In genomic region chr2:218396688-218397501, GRCh38 we compare ENCODE assay signal across 8 cellular contexts. TPM values are rescaled to one million over a fixed set of nuclear protein-coding genes. Genes with fewer than 3 reads are reported as not detected.
DNase-seq lines count a peak whose midpoint lies in the region; ATAC-seq and TF ChIP-seq lines count a peak whose summit lies in the region.

No MANE protein-coding gene starts in this region.

- peak; percentile 79 for DNase-seq in AG10803 (ENCODE audit: low read depth)
- DNase-seq in HT1080 (ENCODE audit: low read depth), result peak; percentile 66
- DNase-seq in activated T-helper 1 cell treated with anti-CD3 and anti-CD28 coated beads, Interleukin-12 subunit alpha, Interleukin-12 subunit beta, Interleukin-2, Interleukin-4 antibody, amounts not matched to agents 30 ng/mL and 10 ng/mL and 1 ng/mL, durations not matched to agents 14 hours and 24 hours and 36 hours (ENCODE audit: low spot score), result peak; percentile 69
- peak; percentile 66 for DNase-seq in fibroblast of gingiva (ENCODE audit: low read depth)
- peak; percentile 71 for DNase-seq in natural killer cell
- DNase-seq in tibial artery, result peak; percentile 82 to 92
- DNase-seq in AG20443 (ENCODE audit: low spot score), result no peak

- peak; percentile 2 to 14 (median 6) for ATAC-seq in natural killer cell

- H4K20me1 ChIP-seq in OCI-LY1 (ENCODE audit: insufficient read depth, low read length), result no peaks in the 10 kb centered on the region

- no peaks in the 10 kb centered on the region; the same call in 1 of the 2 replicates for H3F3A ChIP-seq in OCI-LY1 (ENCODE audit: insufficient read depth, low read length)

- TF ChIP-seq CTCF in AG10803 (conservative IDR thresholded peaks at IDR 0.05; ENCODE audit: low read length) (no peak), OCI-LY1 (IDR thresholded peaks at IDR 0.05; ENCODE audit: low read length) (no peak), natural killer cell (IDR thresholded peaks at IDR 0.05) (no peak), tibial artery (IDR thresholded peaks at IDR 0.05) (no peak)

- no peak overlapping the region for H2AFZ ChIP-seq in OCI-LY1 (ENCODE audit: low read length)

- H3K4me1 ChIP-seq in OCI-LY1 (ENCODE audit: insufficient read depth, low read length, severe bottlenecking) (peaks cover 43% of the 10 kb centered on the region), tibial artery (peaks cover 0 to 30% (median 19%) of the 10 kb centered on the region in 4 donors)

- peak overlapping the region; percentile 98 for H3K27ac Mint-ChIP-seq in activated T-helper 1 cell treated with anti-CD3 and anti-CD28 coated beads, Interleukin-12 subunit alpha, Interleukin-12 subunit beta, Interleukin-2, Interleukin-4 antibody, amounts not matched to agents 30 ng/mL and 10 ng/mL and 1 ng/mL, durations not matched to agents 14 hours and 24 hours and 36 hours
- peak overlapping the region; percentile 98 for H3K27ac Mint-ChIP-seq in natural killer cell

- H3K36me3 Mint-ChIP-seq in activated T-helper 1 cell treated with anti-CD3 and anti-CD28 coated beads, Interleukin-12 subunit alpha, Interleukin-12 subunit beta, Interleukin-2, Interleukin-4 antibody, amounts not matched to agents 30 ng/mL and 10 ng/mL and 1 ng/mL, durations not matched to agents 14 hours and 24 hours and 36 hours (ENCODE audit: low read depth), result no peaks in the 10 kb centered on the region
- H3K36me3 Mint-ChIP-seq in natural killer cell, result no peaks in the 10 kb centered on the region

- H3K27me3 ChIP-seq in OCI-LY1 (ENCODE audit: insufficient read depth, low read length) (no peaks in the 10 kb centered on the region; the same call in 1 of the 2 replicates), tibial artery (no peaks in the 10 kb centered on the region)

- peak overlapping the region; percentile 77 for H3K4me2 ChIP-seq in OCI-LY1 (ENCODE audit: low read length)

- H3K27ac ChIP-seq in OCI-LY1 (ENCODE audit: low read depth, low read length, poor library complexity, severe bottlenecking) (peak overlapping the region; percentile 94), tibial artery (peak overlapping the region; percentile 100)

- H3K9me2 ChIP-seq in OCI-LY1 (ENCODE audit: low read depth, low read length), result no peaks in the 10 kb centered on the region

- no peaks in the 10 kb centered on the region for H3K9me3 Mint-ChIP-seq in activated T-helper 1 cell treated with anti-CD3 and anti-CD28 coated beads, Interleukin-12 subunit alpha, Interleukin-12 subunit beta, Interleukin-2, Interleukin-4 antibody, amounts not matched to agents 30 ng/mL and 10 ng/mL and 1 ng/mL, durations not matched to agents 14 hours and 24 hours and 36 hours
- H3K9me3 Mint-ChIP-seq in natural killer cell, result no peaks in the 10 kb centered on the region

- peak overlapping the region; percentile 84 for H3K9ac ChIP-seq in OCI-LY1 (ENCODE audit: low read length)

- H3K9me3 ChIP-seq in OCI-LY1 (ENCODE audit: low read length) (no peaks in the 10 kb centered on the region), tibial artery (no peaks in the 10 kb centered on the region)

- H3K4me3 ChIP-seq in AG10803 (ENCODE audit: low read length) (peak overlapping the region; percentile 89), OCI-LY1 (ENCODE audit: low read depth, low read length, poor library complexity, severe bottlenecking) (peak overlapping the region; percentile 71), tibial artery (peak overlapping the region; percentile 91 to 99)

- peaks cover 3% of the 10 kb centered on the region for H3K27me3 Mint-ChIP-seq in activated T-helper 1 cell treated with anti-CD3 and anti-CD28 coated beads, Interleukin-12 subunit alpha, Interleukin-12 subunit beta, Interleukin-2, Interleukin-4 antibody, amounts not matched to agents 30 ng/mL and 10 ng/mL and 1 ng/mL, durations not matched to agents 14 hours and 24 hours and 36 hours (ENCODE audit: insufficient read depth)
- no peaks in the 10 kb centered on the region for H3K27me3 Mint-ChIP-seq in natural killer cell (ENCODE audit: low read depth in 2 of 2)

- H3K4me3 Mint-ChIP-seq in activated T-helper 1 cell treated with anti-CD3 and anti-CD28 coated beads, Interleukin-12 subunit alpha, Interleukin-12 subunit beta, Interleukin-2, Interleukin-4 antibody, amounts not matched to agents 30 ng/mL and 10 ng/mL and 1 ng/mL, durations not matched to agents 14 hours and 24 hours and 36 hours, result peak overlapping the region; percentile 94
- peak overlapping the region; percentile 94 for H3K4me3 Mint-ChIP-seq in natural killer cell

- no peaks in the 10 kb centered on the region for H3K79me2 ChIP-seq in OCI-LY1 (ENCODE audit: insufficient read depth, low read length)

- intact Hi-C loops in activated T-helper 1 cell treated with anti-CD3 and anti-CD28 coated beads, Interleukin-12 subunit alpha, Interleukin-12 subunit beta, Interleukin-2, Interleukin-4 antibody, amounts not matched to agents 30 ng/mL and 10 ng/mL and 1 ng/mL, durations not matched to agents 14 hours and 24 hours and 36 hours (cut with micrococcal nuclease), result loop anchor here (1.0 to 10.0 kb wide), 14 partner anchors 9 to 990 kb away; partner anchors contain the start of genes AAMP, BCS1L, CNOT9 and CNPPD1
- intact Hi-C loops in natural killer cell (cut with micrococcal nuclease) (loop anchor here (1.0 to 5.0 kb wide), 8 partner anchors 9 to 500 kb away; partner anchors contain the start of genes ARPC2, CNOT9, TMBIM1 and USP37), tibial artery (cut with DNase I; ENCODE audit: low total_unique reads) (loop anchor here (1.0 to 5.0 kb wide), 2 partner anchors 110 to 125 kb away; no protein-coding TSS in a partner anchor)

- peaks cover 40% of the 10 kb centered on the region for H3K4me1 Mint-ChIP-seq in activated T-helper 1 cell treated with anti-CD3 and anti-CD28 coated beads, Interleukin-12 subunit alpha, Interleukin-12 subunit beta, Interleukin-2, Interleukin-4 antibody, amounts not matched to agents 30 ng/mL and 10 ng/mL and 1 ng/mL, durations not matched to agents 14 hours and 24 hours and 36 hours (ENCODE audit: low read depth)
- H3K4me1 Mint-ChIP-seq in natural killer cell, result peaks cover 44 to 66% of the 10 kb centered on the region in 2 donors

- H3K36me3 ChIP-seq in OCI-LY1 (ENCODE audit: insufficient read depth, low read length), result peaks cover under 1% of the 10 kb centered on the region; the same call in 1 of the 2 replicates
- peaks cover 0 to 15% (median 9%) of the 10 kb centered on the region in 3 donors for H3K36me3 ChIP-seq in tibial artery

RNA-seq across cellular contexts. Expression of gene CTDSP1, which starts 2.8 kb away (rescaled TPM):
- total RNA-seq in HT1080 (2014; rRNA removed; shearing (Covaris generic)), result 47.3 and 61.2 TPM in 2 replicates
- 57.3 and 63.9 TPM in 2 replicates for polyA plus RNA-seq in HT1080 (2015; cell fraction: cytosol; rRNA removed)
- polyA plus RNA-seq in HT1080 (2015; cell fraction: nucleus; rRNA removed), result 32.3 and 37.1 TPM in 2 replicates
- total RNA-seq in activated T-helper 1 cell treated with anti-CD3 and anti-CD28 coated beads, Interleukin-12 subunit alpha, Interleukin-12 subunit beta, Interleukin-2, Interleukin-4 antibody, amounts not matched to agents 30 ng/mL and 10 ng/mL and 1 ng/mL, durations not matched to agents 14 hours and 24 hours and 36 hours, result 105 and 106 TPM in 2 replicates
- 100 to 1,000 TPM; 223 to 273 (median 228) TPM for total RNA-seq in natural killer cell

RNA-seq across cellular contexts. Expression of gene SLC11A1, which starts 14.8 kb away (rescaled TPM):
- total RNA-seq in HT1080 (2014; rRNA removed; shearing (Covaris generic)), result 0.03 and 0.08 TPM in 2 replicates
- 0.12 and 0.16 TPM in 2 replicates for polyA plus RNA-seq in HT1080 (2015; cell fraction: cytosol; rRNA removed)
- polyA plus RNA-seq in HT1080 (2015; cell fraction: nucleus; rRNA removed), result 0.02 and 0.14 TPM in 2 replicates
- 0.05 and 0.27 TPM in 2 replicates for total RNA-seq in activated T-helper 1 cell treated with anti-CD3 and anti-CD28 coated beads, Interleukin-12 subunit alpha, Interleukin-12 subunit beta, Interleukin-2, Interleukin-4 antibody, amounts not matched to agents 30 ng/mL and 10 ng/mL and 1 ng/mL, durations not matched to agents 14 hours and 24 hours and 36 hours
- 10 to 100 TPM; 17.9 to 53.5 (median 35.5) TPM for total RNA-seq in natural killer cell

RNA-seq across cellular contexts. Expression of gene VIL1, which starts 22.0 kb away (rescaled TPM):
- total RNA-seq in HT1080 (2014; rRNA removed; shearing (Covaris generic)), result 0.05 TPM in 1 of 2 replicates, not detected in the other
- polyA plus RNA-seq in HT1080 (2015; cell fraction: cytosol; rRNA removed), result not detected in 2 replicates
- 0.08 TPM in 1 of 2 replicates, not detected in the other for polyA plus RNA-seq in HT1080 (2015; cell fraction: nucleus; rRNA removed)
- not detected in 2 replicates for total RNA-seq in activated T-helper 1 cell treated with anti-CD3 and anti-CD28 coated beads, Interleukin-12 subunit alpha, Interleukin-12 subunit beta, Interleukin-2, Interleukin-4 antibody, amounts not matched to agents 30 ng/mL and 10 ng/mL and 1 ng/mL, durations not matched to agents 14 hours and 24 hours and 36 hours
- total RNA-seq in natural killer cell, result 1 to 10 TPM; 1.5 to 1.8 (median 1.6) TPM

RNA-seq across cellular contexts. Expression of gene CATIP, which starts 40.2 kb away (rescaled TPM):
- total RNA-seq in HT1080 (2014; rRNA removed; shearing (Covaris generic)), result not detected in 2 replicates
- not detected in 2 replicates for polyA plus RNA-seq in HT1080 (2015; cell fraction: cytosol; rRNA removed)
- polyA plus RNA-seq in HT1080 (2015; cell fraction: nucleus; rRNA removed), result not detected in 2 replicates
- total RNA-seq in activated T-helper 1 cell treated with anti-CD3 and anti-CD28 coated beads, Interleukin-12 subunit alpha, Interleukin-12 subunit beta, Interleukin-2, Interleukin-4 antibody, amounts not matched to agents 30 ng/mL and 10 ng/mL and 1 ng/mL, durations not matched to agents 14 hours and 24 hours and 36 hours, result not detected in 2 replicates
- total RNA-seq in natural killer cell, result under 1 TPM in 1 of 3 donors, not detected in 2; 0.26 TPM

Comparison
In these comparisons a context has a peak if more than half of its experiments do, and no peak if none do; other contexts are left out.
1. RNA of gene SLC11A1, which starts 14.8 kb away (total RNA-seq): 17.9 to 53.5 TPM in natural killer cell; 0.03 to 0.08 TPM in HT1080 and 0.05 to 0.27 TPM in activated T-helper 1 cell treated with anti-CD3 and anti-CD28 coated beads, Interleukin-12 subunit alpha, Interleukin-12 subunit beta, Interleukin-2, Interleukin-4 antibody, amounts not matched to agents 30 ng/mL and 10 ng/mL and 1 ng/mL, durations not matched to agents 14 hours and 24 hours and 36 hours; every median in the first group is over 10 times any median in the second.
2. Peak in every context shown above with its lines, with median percentiles within 50 percentile points of each other: H3K4me3 ChIP-seq.